Comparison of ENCODE assay signal across 23 cellular contexts in the genomic region with DNA sequence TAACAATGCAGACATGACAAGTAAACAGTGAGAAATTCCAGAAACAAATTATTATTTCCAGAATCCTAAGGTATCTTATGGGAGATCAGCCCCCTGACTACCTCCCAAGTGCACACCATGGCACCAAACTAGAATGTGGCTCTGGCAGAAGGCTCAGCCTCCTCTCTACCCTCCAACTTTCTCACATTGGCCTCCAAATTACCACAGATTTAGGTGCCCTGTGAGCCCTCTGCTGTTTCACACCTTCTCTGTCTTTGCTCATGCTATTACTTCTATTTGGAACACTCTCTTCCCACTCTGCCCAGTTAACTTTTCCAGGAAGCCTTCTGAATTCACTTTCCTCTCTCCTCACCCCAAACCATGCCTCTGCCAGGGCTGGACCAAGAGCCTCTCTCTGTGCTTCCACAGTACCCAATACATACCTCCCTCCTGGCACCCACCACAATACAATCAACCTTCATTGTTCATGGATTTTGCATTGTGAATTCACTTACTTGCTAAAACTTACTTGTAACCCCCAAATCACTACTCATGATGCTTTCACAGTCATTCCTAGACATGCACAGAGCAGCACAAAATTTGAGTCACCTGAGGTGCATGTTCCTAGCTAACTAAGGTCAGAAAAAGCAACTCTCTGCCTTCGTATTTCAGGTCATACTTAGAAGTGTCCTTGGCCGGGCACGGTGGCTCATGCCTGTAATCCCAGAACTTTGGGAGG. TPM values are rescaled to one million over a fixed set of nuclear protein-coding genes. Genes with fewer than 3 reads are reported as not detected.
DNase-seq lines count a peak whose midpoint lies in the region; ATAC-seq and TF ChIP-seq lines count a peak whose summit lies in the region.
"Had no signal": no experiment of that assay in that cellular context is flagged by ENCODE, and none has a peak within 500 bp of the region (broad histone marks: within the 10 kb centered on the region; RNA-seq: fewer than 3 reads in every experiment).

No MANE protein-coding gene starts in this region.

- H3K27ac Mint-ChIP-seq in T-helper 1 cell treated with Interleukin-12 subunit alpha and Interleukin-12 subunit beta and Interleukin-4 antibody, amounts not matched to agents 30 μg/mL and 1 μg/mL, for 36 hours, result peak overlapping the region; percentile 80
- peak overlapping the region in 2 of 3 donors; percentile 40 to 44 for H3K27ac Mint-ChIP-seq in CD4-positive, CD25-positive, alpha-beta regulatory T cell
- peak overlapping the region; percentile 88 for H3K27ac Mint-ChIP-seq in activated CD4-positive, alpha-beta memory T cell treated with anti-CD3 and anti-CD28 coated beads for 36 hours
- H3K27ac Mint-ChIP-seq in endodermal cell, result peak overlapping the region; percentile 5
- H3K27ac Mint-ChIP-seq: nephron progenitor cell had no signal

- peaks cover 55% of the 10 kb centered on the region for H3K4me1 Mint-ChIP-seq in T-helper 1 cell treated with Interleukin-12 subunit alpha and Interleukin-12 subunit beta and Interleukin-4 antibody, amounts not matched to agents 30 μg/mL and 1 μg/mL, for 36 hours (ENCODE audit: low read depth)
- H3K4me1 Mint-ChIP-seq in CD4-positive, CD25-positive, alpha-beta regulatory T cell, result peaks cover 0 to 33% (median 22%) of the 10 kb centered on the region in 4 donors
- peaks cover 62% of the 10 kb centered on the region for H3K4me1 Mint-ChIP-seq in activated CD4-positive, alpha-beta memory T cell treated with anti-CD3 and anti-CD28 coated beads for 36 hours (ENCODE audit: low read depth)
- no peaks in the 10 kb centered on the region for H3K4me1 Mint-ChIP-seq in endodermal cell
- H3K4me1 Mint-ChIP-seq: nephron progenitor cell had no signal

- H3K9me3 ChIP-seq in CD4-positive, CD25-positive, alpha-beta regulatory T cell (ENCODE audit: control insufficient read depth in 2 of 2, low read length in 2 of 2), result no peaks in the 10 kb centered on the region
- no peaks in the 10 kb centered on the region for H3K9me3 ChIP-seq in endodermal cell (ENCODE audit: control insufficient read depth, low read length)
- H3K9me3 ChIP-seq: colonic mucosa, stomach had no signal

- DNase-seq in T-helper 1 cell (no peak), endodermal cell (no peak), H4 (ENCODE audit: low spot score) (no peak), NCI-H345 treated with DMSO at 0.1 percent for 48 hours (lab: John Stamatoyannopoulos, UW; ENCODE audit: unreplicated experiment) (no peak)
- DNase-seq in CD4-positive, CD25-positive, alpha-beta regulatory T cell, result no peak
- DNase-seq in activated CD4-positive, alpha-beta memory T cell treated with anti-CD3 and anti-CD28 coated beads for 36 hours, result peak; percentile 47
- DNase-seq: colonic mucosa, glutamatergic neuron, left cardiac atrium, mesendoderm, NCI-H1694 treated with DMSO at 0.1 percent for 48 hours, NCI-H2227 treated with DMSO at 0.1 percent for 48 hours, NCI-H82, nephron progenitor cell, OCI-M1, posterior cingulate gyrus, Right ventricle myocardium superior, stomach, SW 1271, trophoblast cell had no signal

- intact Hi-C loops in activated CD4-positive, alpha-beta memory T cell treated with anti-CD3 and anti-CD28 coated beads for 36 hours (cut with micrococcal nuclease), result no loop called here

- POLR2A ChIA-PET in activated CD4-positive, alpha-beta memory T cell treated with anti-CD3 and anti-CD28 coated beads for 36 hours (lab: Charles Lee), result interaction anchor here (0.9 to 1.5 kb wide), 3 partner anchors 9 to 18 kb away, joined by 4 to 6 read pairs (median 5); no protein-coding TSS in a partner anchor

- H3K4me3 ChIP-seq in CD4-positive, CD25-positive, alpha-beta regulatory T cell (ENCODE audit: low read depth, low read length), result no peak overlapping the region
- H3K4me3 ChIP-seq in endodermal cell (ENCODE audit: low read length), result no peak overlapping the region
- H3K4me3 ChIP-seq: colonic mucosa, stomach had no signal

- no peaks in the 10 kb centered on the region for H3K27me3 ChIP-seq in CD4-positive, CD25-positive, alpha-beta regulatory T cell (ENCODE audit: control insufficient read depth, insufficient read depth, low read length)
- no peaks in the 10 kb centered on the region for H3K27me3 ChIP-seq in endodermal cell (ENCODE audit: control insufficient read depth, insufficient read depth, low read length, poor library complexity, severe bottlenecking)
- H3K27me3 ChIP-seq: colonic mucosa, stomach had no signal

- WGBS in endodermal cell (ENCODE audit: insufficient coverage in 1 of 2, insufficient read length in 1 of 2), 2 experiments, result 75 to 98% methylated on average over 1 to 3 of the region's 3 CpGs

- peaks cover 19% of the 10 kb centered on the region for H3K36me3 ChIP-seq in CD4-positive, CD25-positive, alpha-beta regulatory T cell (ENCODE audit: control insufficient read depth, insufficient read depth, low read length)
- H3K36me3 ChIP-seq in endodermal cell (ENCODE audit: control insufficient read depth, insufficient read depth, low read length), result peaks cover 74% of the 10 kb centered on the region
- H3K36me3 ChIP-seq: colonic mucosa had no signal

- ATAC-seq in CD4-positive, CD25-positive, alpha-beta regulatory T cell (ENCODE audit: low read depth in 2 of 2), result no peak
- no peak for ATAC-seq in GM21619 (IDR thresholded peaks at IDR 0.05; ENCODE audit: unreplicated experiment)
- ATAC-seq: left cardiac atrium had no signal

- no peak overlapping the region for H3K27ac ChIP-seq in CD4-positive, CD25-positive, alpha-beta regulatory T cell (ENCODE audit: insufficient read depth, low read length, poor library complexity, severe bottlenecking)
- H3K27ac ChIP-seq in endodermal cell (ENCODE audit: low read depth, low read length), result no peak overlapping the region
- H3K27ac ChIP-seq: 22Rv1, colonic mucosa, stomach had no signal

- H3K9ac ChIP-seq in endodermal cell (ENCODE audit: extremely low read depth, low read length, poor library complexity, severe bottlenecking), result no peak overlapping the region

- peaks cover 8% of the 10 kb centered on the region for H3K4me1 ChIP-seq in CD4-positive, CD25-positive, alpha-beta regulatory T cell (ENCODE audit: control insufficient read depth, insufficient read depth, low read length, poor library complexity, severe bottlenecking)
- H3K4me1 ChIP-seq in endodermal cell (ENCODE audit: control insufficient read depth, insufficient read depth, low read length), result no peaks in the 10 kb centered on the region
- H3K4me1 ChIP-seq: colonic mucosa had no signal

- H3K9me3 Mint-ChIP-seq in T-helper 1 cell treated with Interleukin-12 subunit alpha and Interleukin-12 subunit beta and Interleukin-4 antibody, amounts not matched to agents 30 μg/mL and 1 μg/mL, for 36 hours, result no peaks in the 10 kb centered on the region
- H3K9me3 Mint-ChIP-seq in CD4-positive, CD25-positive, alpha-beta regulatory T cell, result no peaks in the 10 kb centered on the region
- no peaks in the 10 kb centered on the region for H3K9me3 Mint-ChIP-seq in activated CD4-positive, alpha-beta memory T cell treated with anti-CD3 and anti-CD28 coated beads for 36 hours
- no peaks in the 10 kb centered on the region for H3K9me3 Mint-ChIP-seq in endodermal cell
- H3K9me3 Mint-ChIP-seq: nephron progenitor cell had no signal

- H3K27me3 Mint-ChIP-seq in T-helper 1 cell treated with Interleukin-12 subunit alpha and Interleukin-12 subunit beta and Interleukin-4 antibody, amounts not matched to agents 30 μg/mL and 1 μg/mL, for 36 hours (ENCODE audit: low read depth), result no peaks in the 10 kb centered on the region
- H3K27me3 Mint-ChIP-seq in CD4-positive, CD25-positive, alpha-beta regulatory T cell, result no peaks in the 10 kb centered on the region
- no peaks in the 10 kb centered on the region for H3K27me3 Mint-ChIP-seq in activated CD4-positive, alpha-beta memory T cell treated with anti-CD3 and anti-CD28 coated beads for 36 hours
- H3K27me3 Mint-ChIP-seq in endodermal cell (ENCODE audit: insufficient read depth), result no peaks in the 10 kb centered on the region

- CTCF ChIA-PET in activated CD4-positive, alpha-beta memory T cell treated with anti-CD3 and anti-CD28 coated beads for 36 hours (lab: Charles Lee), result interaction anchor here (0.9 to 2.7 kb wide), 4 partner anchors 19 to 217 kb away, joined by 3 to 12 read pairs (median 8); partner anchors contain the start of gene HIC1

- H3K4me3 Mint-ChIP-seq in T-helper 1 cell treated with Interleukin-12 subunit alpha and Interleukin-12 subunit beta and Interleukin-4 antibody, amounts not matched to agents 30 μg/mL and 1 μg/mL, for 36 hours, result peak overlapping the region; percentile 64
- H3K4me3 Mint-ChIP-seq in CD4-positive, CD25-positive, alpha-beta regulatory T cell, result peak overlapping the region in 1 of 4 donors; percentile 48
- peak overlapping the region; percentile 40 for H3K4me3 Mint-ChIP-seq in activated CD4-positive, alpha-beta memory T cell treated with anti-CD3 and anti-CD28 coated beads for 36 hours
- no peak overlapping the region for H3K4me3 Mint-ChIP-seq in endodermal cell
- H3K4me3 Mint-ChIP-seq: nephron progenitor cell had no signal

- H3K36me3 Mint-ChIP-seq in T-helper 1 cell treated with Interleukin-12 subunit alpha and Interleukin-12 subunit beta and Interleukin-4 antibody, amounts not matched to agents 30 μg/mL and 1 μg/mL, for 36 hours (ENCODE audit: low read depth), result peaks cover 32% of the 10 kb centered on the region
- peaks cover 39% of the 10 kb centered on the region for H3K36me3 Mint-ChIP-seq in CD4-positive, CD25-positive, alpha-beta regulatory T cell
- peaks cover 21% of the 10 kb centered on the region for H3K36me3 Mint-ChIP-seq in activated CD4-positive, alpha-beta memory T cell treated with anti-CD3 and anti-CD28 coated beads for 36 hours
- H3K36me3 Mint-ChIP-seq in endodermal cell (ENCODE audit: low read depth), result peaks cover 51% of the 10 kb centered on the region

- TF ChIP-seq CTCF in endodermal cell (conservative IDR thresholded peaks at IDR 0.05), result no peak

RNA-seq across cellular contexts. Expression of gene SMG6, which starts 31.4 kb away (rescaled TPM):
- 42.9 TPM for total RNA-seq in CD4-positive, CD25-positive, alpha-beta regulatory T cell
- 1 to 10 TPM; 3.3 to 5.1 (median 4.7) TPM for polyA plus RNA-seq in CD4-positive, CD25-positive, alpha-beta regulatory T cell
- total RNA-seq in activated CD4-positive, alpha-beta memory T cell treated with anti-CD3 and anti-CD28 coated beads for 36 hours, result 10 to 100 TPM; 17.2 to 20.3 TPM
- 10 to 100 TPM; 44.3 to 56.7 TPM for total RNA-seq in endodermal cell
- polyA plus RNA-seq in endodermal cell (2013, experiment 1 of 2), result 30.3 TPM
- polyA plus RNA-seq in endodermal cell (2013, experiment 2 of 2), result 26.0 TPM
- 10.3 and 24.5 TPM in 2 replicates for total RNA-seq in H4 (2014; rRNA removed; shearing (Covaris generic))

RNA-seq across cellular contexts. Expression of gene SRR, which starts 31.6 kb away (rescaled TPM):
- 2.9 TPM for total RNA-seq in CD4-positive, CD25-positive, alpha-beta regulatory T cell
- polyA plus RNA-seq in CD4-positive, CD25-positive, alpha-beta regulatory T cell, result 1 to 10 TPM; 4.2 to 9.2 (median 8.5) TPM
- total RNA-seq in activated CD4-positive, alpha-beta memory T cell treated with anti-CD3 and anti-CD28 coated beads for 36 hours, result 10 to 100 TPM; 20.0 to 22.2 TPM
- 10 to 100 TPM; 10.2 to 38.0 TPM for total RNA-seq in endodermal cell
- polyA plus RNA-seq in endodermal cell (2013, experiment 1 of 2), result 28.8 TPM
- 28.2 TPM for polyA plus RNA-seq in endodermal cell (2013, experiment 2 of 2)
- total RNA-seq in H4 (2014; rRNA removed; shearing (Covaris generic)), result 23.1 and 34.9 TPM in 2 replicates

Comparison
In these comparisons a context has a peak if more than half of its experiments do, and no peak if none do; other contexts are left out.
1. H3K27ac Mint-ChIP-seq: peak in every context shown above with its lines; median percentile 88 in activated CD4-positive, alpha-beta memory T cell treated with anti-CD3 and anti-CD28 coated beads for 36 hours; 80 in T-helper 1 cell treated with Interleukin-12 subunit alpha and Interleukin-12 subunit beta and Interleukin-4 antibody, amounts not matched to agents 30 μg/mL and 1 μg/mL, for 36 hours; 42 in CD4-positive, CD25-positive, alpha-beta regulatory T cell; 5 in endodermal cell.